8 cellular contexts compared by ENCODE assay signal in genomic region chr7:72879079-72879736, GRCh38. TPM values are rescaled to one million over a fixed set of nuclear protein-coding genes. Genes with fewer than 3 reads are reported as not detected.
DNase-seq lines count a peak whose midpoint lies in the region; ATAC-seq, FAIRE-seq and TF ChIP-seq lines count a peak whose summit lies in the region.
"Not testable (repeated sequence)": the region's sequence is repeated elsewhere in the genome, so short reads cannot be mapped to it uniquely, and the experiment has no call there.

No MANE protein-coding gene starts in this region.

- peak overlapping the region; percentile 89 for H3K27ac ChIP-seq in HepG2 (ENCODE audit: extremely low read length, insufficient read depth, low read length)

- not testable (repeated sequence) for H3K9me3 ChIP-seq in HepG2 (ENCODE audit: low read length)

- peak overlapping the region; percentile 69 for H3K4me2 ChIP-seq in HepG2 (ENCODE audit: low read depth, low read length)

- TF ChIP-seq CTCF in HepG2 (CRISPR knock-in tag; IDR thresholded peaks at IDR 0.05) = peak; percentile 28; the same call in 1 of the 2 replicates

- peak overlapping the region; percentile 60 to 81 (median 65); a peak in 5 of 6 replicates for H3K4me3 ChIP-seq in HepG2 (replicated peaks in 1 of 3; ENCODE audit: insufficient read depth in 1 of 3, low read depth in 2 of 3, low read length in 3 of 3)

- H4K20me1 ChIP-seq in HepG2 (ENCODE audit: insufficient read depth, low read length) = not testable (repeated sequence)

- WGBS in HepG2 (ENCODE audit: low lambda C conversion rate) = 3% methylated on average over 7 of the region's 59 CpGs

- peak overlapping the region; percentile 86 for H2AFZ ChIP-seq in HepG2 (ENCODE audit: low read length)

- peaks cover 20% of the 10 kb centered on the region for H3K4me1 ChIP-seq in HepG2 (ENCODE audit: insufficient read depth, low read length)

- POLR2A ChIA-PET in HepG2 (lab: Yijun Ruan, JAX) = interaction anchor here (0.8 to 2.0 kb wide), 2 partner anchors 50 to 51 kb away, joined by 3 to 13 read pairs; partner anchors contain the start of gene TYW1B

- peak; percentile 49 to 70; a peak in 3 of 4 replicates for TF ChIP-seq POLR2A in HepG2 (IDR thresholded peaks at IDR 0.05; ENCODE audit: insufficient read depth in 1 of 2, low read depth in 2 of 2, low read length in 2 of 2)

- H3K36me3 ChIP-seq in HepG2 (replicated peaks in 1 of 2; ENCODE audit: control insufficient read depth in 1 of 2, insufficient read depth in 2 of 2, low read length in 2 of 2) = not testable (repeated sequence)

- H3K79me2 ChIP-seq in HepG2 (ENCODE audit: insufficient read depth, low read length) = peaks cover 19% of the 10 kb centered on the region

- peak overlapping the region; percentile 85 for H3K9ac ChIP-seq in HepG2 (ENCODE audit: insufficient read depth, low read depth, low read length)

- TSS peak; percentile 85 for BruUV-seq in HepG2 (replicated peaks; lab: Mats Ljungman, UMichigan)

- peak; percentile 100 for ATAC-seq in GM19395 (IDR thresholded peaks at IDR 0.05; ENCODE audit: unreplicated experiment)
- peak; percentile 100 for ATAC-seq in HG03520 (IDR thresholded peaks at IDR 0.05; ENCODE audit: unreplicated experiment)
- peak; percentile 99 for ATAC-seq in HepG2

- CTCF ChIA-PET in HepG2 (lab: Yijun Ruan, JAX; ENCODE audit: low intra/inter-chr PET ratio, low total read pairs) = not testable (repeated sequence)

- intact Hi-C loops in HepG2 (cut with micrococcal nuclease; ENCODE audit: unreplicated experiment) = not testable (repeated sequence)

- not testable (repeated sequence) for FAIRE-seq in HepG2 (lab: Jason Lieb, UNC)

- TF ChIP-seq EP300 in HepG2 (IDR thresholded peaks at IDR 0.05; ENCODE audit: low read depth in 2 of 2, low read length in 2 of 2); HepG2 (CRISPR knock-in tag; IDR thresholded peaks at IDR 0.05; ENCODE audit: borderline replicate concordance): not testable (repeated sequence)

- not testable (repeated sequence) for H3K27me3 ChIP-seq in HepG2 (ENCODE audit: control insufficient read depth in 1 of 2, insufficient read depth in 2 of 2, low read length in 2 of 2)

- DNase-seq in CD1c-positive myeloid dendritic cell (ENCODE audit: extremely low spot score) (peak; percentile 77), NCI-H774 (lab: John Stamatoyannopoulos, UW) (peak; percentile 67), dermis blood vessel endothelial cell (peak; percentile 79), HepG2 (ENCODE audit: low spot score) (peak; percentile 79)
- peak; percentile 59 to 64 for DNase-seq in activated CD4-positive, alpha-beta T cell treated with anti-CD3 and anti-CD28 coated beads, Interleukin-2, amount 50 U/mL, for 4 hours
- DNase-seq in stimulated activated CD4-positive, alpha-beta T cell treated with anti-CD3 and anti-CD28 coated beads, Interleukin-2, amount 100 ng/mL, for 24 hours = peak; percentile 75

- peak; percentile 21; the same call in 1 of the 2 replicates for TF ChIP-seq RAD21 in HepG2 (CRISPR knock-in tag; IDR thresholded peaks at IDR 0.05)

- in situ Hi-C loops in HepG2 (cut with HindIII; ENCODE audit: extremely low pct_ligation_motif_present, low pct_unique_long_range_greater_than_20kb) = not testable (repeated sequence)

TF ChIP-seq in HepG2, 621 proteins besides CTCF, POLR2A, EP300 and RAD21 (continues in another document):
- TF ChIP-seq SOX13 (IDR thresholded peaks at IDR 0.05) = not testable (repeated sequence)
- TF ChIP-seq SOX13 (CRISPR knock-in tag; conservative IDR thresholded peaks at IDR 0.05 in 1 of 2, IDR thresholded peaks at IDR 0.05 in 1 of 2) (0 out of 4 replicates have a peak, but pooled peaks of 1 of the 2 experiments have one; percentile 6), GMEB1 (CRISPR knock-in tag; IDR thresholded peaks at IDR 0.05; ENCODE audit: borderline replicate concordance) (peak; percentile 93), POLR2AphosphoS5 (IDR thresholded peaks at IDR 0.05; ENCODE audit: low read depth, low read length) (peak; percentile 71), ZZZ3 (CRISPR knock-in tag; IDR thresholded peaks at IDR 0.05; ENCODE audit: borderline replicate concordance) (peak; percentile 31; the same call in 1 of the 2 replicates), KDM2A (CRISPR knock-in tag; IDR thresholded peaks at IDR 0.05; ENCODE audit: borderline replicate concordance, low read depth) (peak; percentile 30; the same call in 1 of the 2 replicates), KDM5B (CRISPR knock-in tag; IDR thresholded peaks at IDR 0.05; ENCODE audit: borderline replicate concordance) (peak; percentile 63; the same call in 1 of the 2 replicates)

RNA-seq across cellular contexts. Expression of gene POM121, which starts 45.7 kb away (rescaled TPM):
- total RNA-seq in dermis blood vessel endothelial cell (5.4 and 10.2 TPM in 2 replicates), HepG2 (2016; rRNA removed; fragmentation: Illumina TruSeq; extraction: Trizol) (8.4 and 12.7 TPM in 2 replicates)
- total RNA-seq in HepG2 (2016; cell fraction: cytosol; rRNA removed; fragmentation: Illumina TruSeq; extraction: Trizol; ENCODE audit: low read depth) = 7.3 and 8.9 TPM in 2 replicates
- total RNA-seq in HepG2 (2016; cell fraction: insoluble cytoplasmic fraction; rRNA removed; fragmentation: Illumina TruSeq; extraction: Trizol) = 8.1 and 12.1 TPM in 2 replicates
- total RNA-seq in HepG2 (2016; cell fraction: membrane; rRNA removed; fragmentation: Illumina TruSeq; extraction: Trizol) = 9.6 and 11.2 TPM in 2 replicates
- 15.4 and 17.1 TPM in 2 replicates for total RNA-seq in HepG2 (2016; cell fraction: nucleus; rRNA removed; fragmentation: Illumina TruSeq; extraction: Trizol)
- polyA plus RNA-seq in HepG2 (2011; rRNA removed) = 9.2 and 10.3 TPM in 2 replicates
- 6.9 and 7.8 TPM in 2 replicates for polyA plus RNA-seq in HepG2 (2011; cell fraction: cytosol; rRNA removed)
- 26.7 and 30.4 TPM in 2 replicates for polyA plus RNA-seq in HepG2 (2011; cell fraction: nucleus; rRNA removed)
- 24.9 and 31.2 TPM in 2 replicates for polyA plus RNA-seq in HepG2 (2012)
- 2.0 and 2.4 TPM in 2 replicates for polyA plus RNA-seq in HepG2 (2016; cell fraction: cytosol; fragmentation: Illumina TruSeq; extraction: Trizol; ENCODE audit: low read depth)
- 28.5 and 38.3 TPM in 2 replicates for polyA plus RNA-seq in HepG2 (2016; cell fraction: insoluble cytoplasmic fraction; fragmentation: Illumina TruSeq; extraction: Trizol; ENCODE audit: low read depth)
- polyA plus RNA-seq in HepG2 (2016; cell fraction: membrane; fragmentation: Illumina TruSeq; extraction: Trizol; ENCODE audit: low read depth) = 10.4 and 10.5 TPM in 2 replicates
- 58.9 and 64.1 TPM in 2 replicates for polyA plus RNA-seq in HepG2 (2016; cell fraction: nucleus; fragmentation: Illumina TruSeq; extraction: Trizol; ENCODE audit: insufficient read depth, low read depth)
- polyA minus RNA-seq in HepG2 (2011; rRNA and poly(A)+ RNA removed; ENCODE audit: low replicate concordance) = 14.3 and 15.0 TPM in 2 replicates
- 13.8 and 14.0 TPM in 2 replicates for polyA minus RNA-seq in HepG2 (2011; cell fraction: cytosol; rRNA and poly(A)+ RNA removed)
- polyA minus RNA-seq in HepG2 (2011; cell fraction: nucleus; rRNA and poly(A)+ RNA removed) = 13.9 and 14.9 TPM in 2 replicates

RNA-seq across cellular contexts. Expression of gene TYW1B, which starts 51.2 kb away (rescaled TPM):
- 2.8 and 6.0 TPM in 2 replicates for total RNA-seq in dermis blood vessel endothelial cell
- total RNA-seq in HepG2 (2016; rRNA removed; fragmentation: Illumina TruSeq; extraction: Trizol) = 3.3 and 5.5 TPM in 2 replicates
- 1.5 and 1.6 TPM in 2 replicates for total RNA-seq in HepG2 (2016; cell fraction: cytosol; rRNA removed; fragmentation: Illumina TruSeq; extraction: Trizol; ENCODE audit: low read depth)
- 2.8 and 5.6 TPM in 2 replicates for total RNA-seq in HepG2 (2016; cell fraction: insoluble cytoplasmic fraction; rRNA removed; fragmentation: Illumina TruSeq; extraction: Trizol)
- total RNA-seq in HepG2 (2016; cell fraction: membrane; rRNA removed; fragmentation: Illumina TruSeq; extraction: Trizol) = 1.2 and 1.3 TPM in 2 replicates
- 9.3 and 10.6 TPM in 2 replicates for total RNA-seq in HepG2 (2016; cell fraction: nucleus; rRNA removed; fragmentation: Illumina TruSeq; extraction: Trizol)
- 1.8 and 2.0 TPM in 2 replicates for polyA plus RNA-seq in HepG2 (2011; rRNA removed)
- 1.1 and 1.4 TPM in 2 replicates for polyA plus RNA-seq in HepG2 (2011; cell fraction: cytosol; rRNA removed)
- polyA plus RNA-seq in HepG2 (2011; cell fraction: nucleus; rRNA removed) = 1.1 and 1.4 TPM in 2 replicates
- polyA plus RNA-seq in HepG2 (2012) = 1.9 TPM in 2 replicates
- 0.45 and 0.68 TPM in 2 replicates for polyA plus RNA-seq in HepG2 (2016; cell fraction: cytosol; fragmentation: Illumina TruSeq; extraction: Trizol; ENCODE audit: low read depth)
- polyA plus RNA-seq in HepG2 (2016; cell fraction: insoluble cytoplasmic fraction; fragmentation: Illumina TruSeq; extraction: Trizol; ENCODE audit: low read depth) = 1.6 and 1.9 TPM in 2 replicates
- polyA plus RNA-seq in HepG2 (2016; cell fraction: membrane; fragmentation: Illumina TruSeq; extraction: Trizol; ENCODE audit: low read depth) = 0.79 and 1.1 TPM in 2 replicates
- 4.3 and 4.4 TPM in 2 replicates for polyA plus RNA-seq in HepG2 (2016; cell fraction: nucleus; fragmentation: Illumina TruSeq; extraction: Trizol; ENCODE audit: insufficient read depth, low read depth)
- polyA minus RNA-seq in HepG2 (2011; rRNA and poly(A)+ RNA removed; ENCODE audit: low replicate concordance) = 2.6 and 4.8 TPM in 2 replicates
- polyA minus RNA-seq in HepG2 (2011; cell fraction: cytosol; rRNA and poly(A)+ RNA removed) = 1.6 and 2.0 TPM in 2 replicates
- polyA minus RNA-seq in HepG2 (2011; cell fraction: nucleus; rRNA and poly(A)+ RNA removed) = 8.5 and 9.2 TPM in 2 replicates

Comparison
In these comparisons a context has a peak if more than half of its experiments do, and no peak if none do; other contexts are left out.
1. Peak in every context shown above with its lines: DNase-seq, ATAC-seq, H3K4me3 ChIP-seq and H3K27ac ChIP-seq.